22 cellular contexts compared by ENCODE assay signal in genomic region chr16:27762441-27762840, GRCh38.
DNase-seq lines count a peak whose midpoint lies in the region; ATAC-seq and TF ChIP-seq lines count a peak whose summit lies in the region.
"Had no signal": no experiment of that assay in that cellular context is flagged by ENCODE, and none has a peak within 500 bp of the region (broad histone marks: within the 10 kb centered on the region; RNA-seq: fewer than 3 reads in every experiment).

No MANE protein-coding gene starts in this region.

- H4K20me1 ChIP-seq in PC-3 (ENCODE audit: low read length): no peaks in the 10 kb centered on the region

- H3K14ac ChIP-seq in trophoblast cell (ENCODE audit: low read length): no peak overlapping the region

- peaks cover 12% of the 10 kb centered on the region for H3K36me3 ChIP-seq in PC-3 (ENCODE audit: low read depth, low read length)
- H3K36me3 ChIP-seq in trophoblast cell (ENCODE audit: control insufficient read depth in 1 of 2, insufficient read depth in 2 of 2, low read length in 2 of 2): peaks cover 16 to 19% of the 10 kb centered on the region in 2 experiments
- H3K36me3 ChIP-seq: BE2C, prostate gland, SJCRH30 had no signal

- CTCF ChIA-PET in PC-3 (lab: Charles Lee): no interaction called here

- TF ChIP-seq CTCF in PC-3 (conservative IDR thresholded peaks at IDR 0.05; ENCODE audit: low read depth, low read length) (no peak), cardiac fibroblast (IDR thresholded peaks at IDR 0.05; ENCODE audit: low read depth, low read length) (no peak)

- ATAC-seq in PC-3: no peak
- no peak for ATAC-seq in HG02610 (IDR thresholded peaks at IDR 0.05; ENCODE audit: unreplicated experiment)
- ATAC-seq: activated CD8-positive, alpha-beta memory T cell treated with anti-CD3 and anti-CD28 coated beads, Interleukin-2, amount 10 ng/mL, durations not matched to agents 7 days and 5 days; effector memory CD8-positive, alpha-beta T cell had no signal

- H4K8ac ChIP-seq in trophoblast cell (ENCODE audit: low read depth, low read length): no peak overlapping the region

- no CpG with 5 or more reads among the region's 3 CpGs for WGBS in trophoblast cell (ENCODE audit: extremely low coverage, insufficient coverage, insufficient read length)

- no peaks in the 10 kb centered on the region for H3K9me2 ChIP-seq in PC-3 (replicated peaks; ENCODE audit: low read length)

- peak; percentile 64 for DNase-seq in EL
- peak; percentile 5 for DNase-seq in PC-3
- peak; percentile 31 to 45 for DNase-seq in cardiac fibroblast (ENCODE audit: low read depth in 2 of 2)
- DNase-seq in trophoblast cell: peak; percentile 80 to 89
- no peak for DNase-seq in NCI-H1092 treated with DMSO at 0.1 percent for 48 hours (lab: John Stamatoyannopoulos, UW)
- DNase-seq in NCI-H748 (lab: John Stamatoyannopoulos, UW; ENCODE audit: unreplicated experiment): no peak
- no peak for DNase-seq in Ammon's horn (ENCODE audit: low spot score)
- DNase-seq: activated CD8-positive, alpha-beta memory T cell treated with anti-CD3 and anti-CD28 coated beads, Interleukin-2, amount 10 ng/mL, durations not matched to agents 7 days and 5 days; BE2C; cerebellar nuclear complex; effector memory CD8-positive, alpha-beta T cell; heart right ventricle; islet precursor cell; NCI-H1105; NCI-H524; nephron progenitor cell; SJCRH30; spleen; stimulated activated CD8-positive, alpha-beta memory T cell treated with anti-CD3 and anti-CD28 coated beads, Interleukin-4, amount 100 ng/mL, for 48 hours; T-helper 9 cell had no signal

- H3K9me3 ChIP-seq in PC-3 (ENCODE audit: low read length): 0 out of 2 replicates have a peak, but pooled peaks cover 4% of the 10 kb centered on the region
- H3K9me3 ChIP-seq in trophoblast cell (ENCODE audit: insufficient read depth, low read depth, low read length): no peaks in the 10 kb centered on the region
- H3K9me3 ChIP-seq: BE2C, prostate gland, SJCRH30 had no signal

- no peaks in the 10 kb centered on the region for H3F3A ChIP-seq in PC-3 (ENCODE audit: low read length, unreplicated experiment)

- H2BK5ac ChIP-seq in trophoblast cell (ENCODE audit: low read depth, low read length, poor library complexity): no peak overlapping the region

- peaks cover 12% of the 10 kb centered on the region for H3K4me1 ChIP-seq in PC-3 (ENCODE audit: insufficient read depth, low read length)
- peaks cover 0 to 8% of the 10 kb centered on the region in 2 experiments for H3K4me1 ChIP-seq in trophoblast cell (ENCODE audit: control insufficient read depth in 1 of 2, insufficient read depth in 2 of 2, low read length in 2 of 2)
- H3K4me1 ChIP-seq: BE2C, prostate gland, SJCRH30 had no signal

- no peak overlapping the region for H4K12ac ChIP-seq in trophoblast cell (ENCODE audit: low read depth, low read length)

- H3K9ac ChIP-seq in PC-3 (ENCODE audit: low read length) (no peak overlapping the region), trophoblast cell (ENCODE audit: low read length) (no peak overlapping the region)

- no peak overlapping the region for H2AK5ac ChIP-seq in trophoblast cell (ENCODE audit: low read length)

- no peak overlapping the region for H2AFZ ChIP-seq in PC-3 (ENCODE audit: low read length)
- H2AFZ ChIP-seq in trophoblast cell (ENCODE audit: insufficient read depth, low read length, poor library complexity): no peak overlapping the region

- no peaks in the 10 kb centered on the region for H3K79me1 ChIP-seq in trophoblast cell (ENCODE audit: low read length)

- H3K18ac ChIP-seq in trophoblast cell (ENCODE audit: low read length): no peak overlapping the region

- no peak overlapping the region for H3K23ac ChIP-seq in trophoblast cell (ENCODE audit: low read length)

- POLR2A ChIA-PET in PC-3 (lab: Charles Lee; ENCODE audit: unreplicated experiment): no interaction called here

- H2BK12ac ChIP-seq in trophoblast cell (ENCODE audit: low read length): no peak overlapping the region

- H3K27ac ChIP-seq in PC-3 (ENCODE audit: low read length) (no peak overlapping the region), trophoblast cell (ENCODE audit: low read depth, low read length) (no peak overlapping the region)
- H3K27ac ChIP-seq: heart right ventricle, prostate gland, SJCRH30, spleen had no signal

- intact Hi-C loops in PC-3 (cut with micrococcal nuclease): no loop called here

- no peak overlapping the region for H2BK120ac ChIP-seq in trophoblast cell (ENCODE audit: insufficient read depth, low read length, poor library complexity)

- H3K4me2 ChIP-seq in PC-3 (ENCODE audit: low read length) (no peak overlapping the region), trophoblast cell (ENCODE audit: low read length) (no peak overlapping the region)

- H3K27me3 ChIP-seq in PC-3 (ENCODE audit: low read length): no peaks in the 10 kb centered on the region
- no peaks in the 10 kb centered on the region for H3K27me3 ChIP-seq in trophoblast cell (ENCODE audit: insufficient read depth, low read length)
- H3K27me3 ChIP-seq: BE2C, heart right ventricle, SJCRH30, spleen had no signal

- H3K79me2 ChIP-seq in PC-3 (ENCODE audit: low read length) (no peaks in the 10 kb centered on the region), trophoblast cell (ENCODE audit: control insufficient read depth, insufficient read depth, low read length, poor library complexity) (no peaks in the 10 kb centered on the region)

- no peak overlapping the region for H4K91ac ChIP-seq in trophoblast cell (ENCODE audit: low read depth, low read length)

- no peak overlapping the region for H3K4me3 ChIP-seq in PC-3 (ENCODE audit: low read length)
- H3K4me3 ChIP-seq in cardiac fibroblast (replicated peaks in 1 of 2; ENCODE audit: low read depth in 2 of 2, low read length in 2 of 2): no peak overlapping the region
- H3K4me3 ChIP-seq in trophoblast cell (ENCODE audit: low read depth, low read length): no peak overlapping the region
- H3K4me3 ChIP-seq: heart right ventricle, prostate gland, SJCRH30, spleen had no signal

- no peak overlapping the region for H3K4ac ChIP-seq in trophoblast cell (ENCODE audit: low read depth, low read length)

- BruUV-seq in PC-3 (replicated peaks; lab: Mats Ljungman, UMichigan): no TSS peak

Comparison
In these comparisons a context has a peak if more than half of its experiments do, and no peak if none do; other contexts are left out.
1. DNase-seq: peak in EL (single experiment), PC-3 (single experiment), cardiac fibroblast (2 of 2) and trophoblast cell (2 of 2); none in NCI-H1092 treated with DMSO at 0.1 percent for 48 hours (single experiment), NCI-H748 (single experiment) and Ammon's horn (single experiment).